In genomic region chr15:91047545-91048199, GRCh38 we compare ENCODE assay signal across 1 cellular context.
TF ChIP-seq lines count a peak whose summit lies in the region.

No MANE protein-coding gene starts in this region.

TF ChIP-seq in K562, 482 proteins besides CTCF, POLR2A, EP300 and RAD21 (continued from another document and continues in another):
- TF ChIP-seq MYC (IDR thresholded peaks at IDR 0.05; ENCODE audit: low read depth, low read length), result no peak
- TF ChIP-seq MYC (CRISPR knock-in tag; IDR thresholded peaks at IDR 0.05; ENCODE audit: borderline replicate concordance, low read depth), result no peak
- TF ChIP-seq MYBL2 (IDR thresholded peaks at IDR 0.05; ENCODE audit: low read depth), result no peak
- no peak for TF ChIP-seq MYBL2 (CRISPR knock-in tag; IDR thresholded peaks at IDR 0.05; ENCODE audit: borderline replicate concordance)
- TF ChIP-seq HDGF (IDR thresholded peaks at IDR 0.05), result no peak
- no peak for TF ChIP-seq ARID4B (CRISPR knock-in tag; IDR thresholded peaks at IDR 0.05)
- TF ChIP-seq CXXC5 (CRISPR knock-in tag; IDR thresholded peaks at IDR 0.05), result no peak
- TF ChIP-seq KLF1 (tag; IDR thresholded peaks at IDR 0.05), result no peak
- TF ChIP-seq POU5F1 (IDR thresholded peaks at IDR 0.05; ENCODE audit: borderline replicate concordance, low read depth, low read length, partially characterized antibody), result no peak
- no peak for TF ChIP-seq STAT6 (CRISPR knock-in tag; IDR thresholded peaks at IDR 0.05)
- no peak for TF ChIP-seq PML (IDR thresholded peaks at IDR 0.05; ENCODE audit: low read length)
- no peak for TF ChIP-seq CBX1 (IDR thresholded peaks at IDR 0.05; ENCODE audit: low read depth)
- no peak for TF ChIP-seq POLR2G (IDR thresholded peaks at IDR 0.05; ENCODE audit: low read depth, low read length)
- TF ChIP-seq HNRNPUL1 (IDR thresholded peaks at IDR 0.05; ENCODE audit: low read length), result no peak
- TF ChIP-seq ZNF12 (CRISPR knock-in tag; IDR thresholded peaks at IDR 0.05), result no peak
- TF ChIP-seq KDM5B (IDR thresholded peaks at IDR 0.05; ENCODE audit: insufficient replicate concordance, low read depth, low read length), result no peak
- no peak for TF ChIP-seq NRF1 (conservative IDR thresholded peaks at IDR 0.05 in 1 of 2, IDR thresholded peaks at IDR 0.05 in 1 of 2)
- TF ChIP-seq HES1 (IDR thresholded peaks at IDR 0.05; ENCODE audit: low read depth), result no peak
- TF ChIP-seq ATF4 (CRISPR knock-in tag; IDR thresholded peaks at IDR 0.05), result no peak
- peak; percentile 93 for TF ChIP-seq ZBTB26 (CRISPR knock-in tag; IDR thresholded peaks at IDR 0.05)
- no peak for TF ChIP-seq ZC3H11A (IDR thresholded peaks at IDR 0.05; ENCODE audit: low read depth, low read length)
- no peak for TF ChIP-seq POLR2B (IDR thresholded peaks at IDR 0.05; ENCODE audit: low read depth, partially characterized antibody)
- no peak for TF ChIP-seq PURB (CRISPR knock-in tag; IDR thresholded peaks at IDR 0.05; ENCODE audit: low read depth)
- peak; percentile 99 for TF ChIP-seq ZNF263 (CRISPR knock-in tag; IDR thresholded peaks at IDR 0.05; ENCODE audit: borderline replicate concordance)
- no peak for TF ChIP-seq L3MBTL2 (IDR thresholded peaks at IDR 0.05)
- no peak for TF ChIP-seq ZNF197 (CRISPR knock-in tag; IDR thresholded peaks at IDR 0.05; ENCODE audit: low read depth)
- TF ChIP-seq CEBPG (CRISPR knock-in tag; IDR thresholded peaks at IDR 0.05), result no peak
- TF ChIP-seq CEBPG (tag; conservative IDR thresholded peaks at IDR 0.05 in 1 of 2, IDR thresholded peaks at IDR 0.05 in 1 of 2), result no peak
- no peak for TF ChIP-seq ILF3 (IDR thresholded peaks at IDR 0.05; ENCODE audit: borderline replicate concordance)
- TF ChIP-seq ZNF561 (CRISPR knock-in tag; conservative IDR thresholded peaks at IDR 0.05), result no peak
- peak; percentile 60 for TF ChIP-seq MAFG (tag; conservative IDR thresholded peaks at IDR 0.05)
- no peak for TF ChIP-seq SPI1 (IDR thresholded peaks at IDR 0.05; ENCODE audit: borderline replicate concordance, low read depth, low read length)
- TF ChIP-seq HNRNPL (IDR thresholded peaks at IDR 0.05; ENCODE audit: low read depth, low read length), result no peak
- TF ChIP-seq ZNF57 (CRISPR knock-in tag; IDR thresholded peaks at IDR 0.05), result no peak
- no peak for TF ChIP-seq USF1 (CRISPR knock-in tag; IDR thresholded peaks at IDR 0.05)
- no peak for TF ChIP-seq ZBED1 (IDR thresholded peaks at IDR 0.05)
- peak; percentile 95 for TF ChIP-seq OTX1 (CRISPR knock-in tag; IDR thresholded peaks at IDR 0.05)
- peak; percentile 41; the same call in 1 of the 2 replicates for TF ChIP-seq ZNF316 (IDR thresholded peaks at IDR 0.05)
- no peak for TF ChIP-seq ZNF639 (CRISPR knock-in tag; conservative IDR thresholded peaks at IDR 0.05 in 1 of 2, IDR thresholded peaks at IDR 0.05 in 1 of 2)
- TF ChIP-seq MNT (conservative IDR thresholded peaks at IDR 0.05), result no peak
- TF ChIP-seq GTF2F1 (IDR thresholded peaks at IDR 0.05; ENCODE audit: low read depth, low read length), result no peak
- TF ChIP-seq LARP7 (IDR thresholded peaks at IDR 0.05), result 0 out of 2 replicates have a peak, but pooled peaks have one; percentile 30
- no peak for TF ChIP-seq FOXK1 (CRISPR knock-in tag; IDR thresholded peaks at IDR 0.05; ENCODE audit: borderline replicate concordance)
- peak; percentile 64; the same call in 1 of the 2 replicates for TF ChIP-seq C11orf30 (IDR thresholded peaks at IDR 0.05; ENCODE audit: low read depth)
- TF ChIP-seq ELK3 (CRISPR knock-in tag; IDR thresholded peaks at IDR 0.05), result no peak
- TF ChIP-seq CREB1 (IDR thresholded peaks at IDR 0.05), result no peak
- TF ChIP-seq CREB1 (CRISPR knock-in tag; IDR thresholded peaks at IDR 0.05), result no peak
- TF ChIP-seq PTBP1 (IDR thresholded peaks at IDR 0.05; ENCODE audit: low read depth, low read length), result no peak
- no peak for TF ChIP-seq ZC3H4 (CRISPR knock-in tag; IDR thresholded peaks at IDR 0.05; ENCODE audit: borderline replicate concordance)
- no peak for TF ChIP-seq PBX2 (CRISPR knock-in tag; IDR thresholded peaks at IDR 0.05; ENCODE audit: low read depth)
- 0 out of 2 replicates have a peak, but pooled peaks have one; percentile 9 for TF ChIP-seq PBX2 (tag; conservative IDR thresholded peaks at IDR 0.05; ENCODE audit: low read depth)
